ENCODE assay signal across 9 cellular contexts in the genomic region with DNA sequence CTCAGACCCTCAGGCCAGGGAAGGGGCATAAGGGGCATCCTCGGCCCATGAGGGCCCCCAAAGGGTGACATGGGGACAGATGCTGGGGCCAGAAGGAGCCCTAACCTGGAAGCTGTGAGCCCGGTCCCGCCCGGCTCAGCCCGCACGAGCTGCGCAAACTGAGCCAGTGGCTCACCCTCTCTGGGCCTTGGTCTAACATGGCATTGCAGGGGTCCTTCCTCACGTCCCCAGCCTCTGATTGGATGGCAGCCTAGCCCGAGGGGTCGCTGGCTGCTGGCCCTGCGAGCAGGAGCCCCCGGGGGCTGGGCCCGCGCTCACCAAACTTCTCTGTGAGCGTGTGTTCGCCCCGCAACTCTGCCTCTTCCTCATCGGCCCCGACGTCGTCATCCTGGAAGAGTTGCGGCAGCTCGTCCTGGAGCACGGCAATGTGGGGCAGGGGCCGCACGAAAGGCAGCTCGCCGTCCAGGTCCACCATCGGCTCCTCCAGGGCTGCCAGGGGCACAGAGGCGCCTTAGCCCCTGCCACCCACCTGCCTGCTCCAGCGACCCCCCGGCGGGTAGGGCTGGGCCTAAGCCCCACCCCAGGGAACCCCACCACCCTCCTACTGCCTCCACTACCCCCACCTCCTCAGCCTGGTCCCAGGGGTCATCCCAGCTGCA. TPM values are rescaled to one million over a fixed set of nuclear protein-coding genes. Genes with fewer than 3 reads are reported as not detected.
"Had no signal": no experiment of that assay in that cellular context is flagged by ENCODE, and none has a peak within 500 bp of the region (broad histone marks: within the 10 kb centered on the region; RNA-seq: fewer than 3 reads in every experiment).

No MANE protein-coding gene starts in this region.

- H3K4me3 Mint-ChIP-seq: H9, HFFc6 had no signal

- ATAC-seq: K562 had no signal

- H3K27ac ChIP-seq: GM23248, HL-60 had no signal

- H3K4me1 Mint-ChIP-seq: H9 had no signal

- H3K4me3 ChIP-seq: GM23248, K562 had no signal

- H3K9ac ChIP-seq: GM23248 had no signal

- H3K27ac Mint-ChIP-seq: H9, HFFc6 had no signal

- DNase-seq: GM23248, GOT3, H9, HCEC 1CT, HFFc6, IMR-90, KG1 had no signal

- H2AFZ ChIP-seq: GM23248 had no signal

- H3K9me3 Mint-ChIP-seq: HFFc6 had no signal

RNA-seq across cellular contexts. Expression of gene ARHGEF16, which starts 54.4 kb away (rescaled TPM):
- polyA plus RNA-seq: GM23248 had no signal
